ENCODE assay signal across 8 cellular contexts in the genomic region with DNA sequence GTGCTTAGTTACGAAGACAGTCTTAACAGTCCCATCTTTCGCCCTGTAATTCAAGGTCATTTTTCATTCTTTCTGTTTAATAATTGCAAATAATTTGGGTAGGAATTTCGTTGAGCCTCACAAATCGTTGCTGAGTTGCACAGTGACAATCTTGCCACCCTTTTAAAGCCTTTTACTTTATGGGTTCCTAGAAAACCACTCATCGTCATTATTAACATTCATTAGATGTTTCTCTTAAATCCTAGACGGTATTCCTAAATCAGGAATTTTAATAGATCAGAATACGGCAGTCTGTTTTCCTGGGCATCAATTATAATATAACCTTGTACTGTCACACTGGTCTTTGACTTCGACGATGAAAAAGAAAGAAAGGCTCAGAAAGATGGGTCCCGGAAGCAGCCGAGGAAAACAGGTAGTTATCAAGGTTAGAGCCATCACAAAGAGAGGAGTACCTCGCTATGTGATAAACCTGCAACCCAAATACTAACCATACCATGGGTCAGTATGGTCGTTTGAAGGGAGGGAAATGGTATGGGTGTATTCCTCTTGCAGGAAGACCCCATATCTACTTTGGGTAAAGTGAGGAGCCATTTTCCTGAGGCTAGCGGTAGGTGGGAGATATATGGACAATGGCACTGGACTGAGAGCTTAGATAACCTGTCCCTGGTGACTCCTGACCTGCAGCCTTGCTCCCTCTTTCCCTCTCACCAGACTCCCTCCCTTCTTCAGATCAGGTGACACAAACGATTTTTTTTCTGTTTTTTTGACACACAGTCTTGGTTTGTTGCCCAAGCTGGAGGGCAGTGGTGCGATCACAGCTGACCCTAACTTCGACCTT. TPM values are rescaled to one million over a fixed set of nuclear protein-coding genes. Genes with fewer than 3 reads are reported as not detected.
DNase-seq lines count a peak whose midpoint lies in the region; ATAC-seq lines count a peak whose summit lies in the region.

No MANE protein-coding gene starts in this region.

- no peaks in the 10 kb centered on the region for H3K27me3 Mint-ChIP-seq in natural killer cell treated with Interleukin-12 subunit alpha and Interleukin-12 subunit beta and Interleukin-15 and Interleukin-18, amount 100 ng/mL, for 72 hours

- H3K4me3 ChIP-seq in duodenal mucosa (ENCODE audit: low read depth in 1 of 2, low read length in 2 of 2): peak overlapping the region; percentile 96 to 99

- peak overlapping the region; percentile 99 to 100 for H3K9ac ChIP-seq in duodenal mucosa (ENCODE audit: low read depth in 1 of 2, low read length in 2 of 2)

- H3K4me1 Mint-ChIP-seq in natural killer cell treated with Interleukin-12 subunit alpha and Interleukin-12 subunit beta and Interleukin-15 and Interleukin-18, amount 100 ng/mL, for 72 hours (ENCODE audit: low read depth in 2 of 2): peaks cover 36 to 49% of the 10 kb centered on the region in 2 donors

- peaks cover 0 to 3% of the 10 kb centered on the region in 2 donors for H3K9me3 ChIP-seq in duodenal mucosa (ENCODE audit: control insufficient read depth in 1 of 2, low read length in 2 of 2)

- H3K9me3 Mint-ChIP-seq in natural killer cell treated with Interleukin-12 subunit alpha and Interleukin-12 subunit beta and Interleukin-15 and Interleukin-18, amount 100 ng/mL, for 72 hours: no peaks in the 10 kb centered on the region

- H3K27me3 ChIP-seq in duodenal mucosa (ENCODE audit: control insufficient read depth in 1 of 2, insufficient read depth in 2 of 2, low read length in 2 of 2): no peaks in the 10 kb centered on the region

- peaks cover 10% of the 10 kb centered on the region for H3K36me3 Mint-ChIP-seq in natural killer cell treated with Interleukin-12 subunit alpha and Interleukin-12 subunit beta and Interleukin-15 and Interleukin-18, amount 100 ng/mL, for 72 hours

- peak overlapping the region; percentile 87 for H3K27ac ChIP-seq in duodenal mucosa (ENCODE audit: low read depth, low read length)

- H3K36me3 ChIP-seq in duodenal mucosa (ENCODE audit: control insufficient read depth in 1 of 2, insufficient read depth in 2 of 2, low read length in 2 of 2): no peaks in the 10 kb centered on the region

- peaks cover 29 to 31% of the 10 kb centered on the region in 2 donors for H3K4me1 ChIP-seq in duodenal mucosa (ENCODE audit: control insufficient read depth in 1 of 2, insufficient read depth in 2 of 2, low read length in 2 of 2)

- peak overlapping the region; percentile 95 to 100 for H3K27ac Mint-ChIP-seq in natural killer cell treated with Interleukin-12 subunit alpha and Interleukin-12 subunit beta and Interleukin-15 and Interleukin-18, amount 100 ng/mL, for 72 hours

- peak; percentile 17 for DNase-seq in NCI-H510A treated with DMSO at 0.1 percent for 48 hours (lab: John Stamatoyannopoulos, UW)
- DNase-seq in NCI-H510A (lab: John Stamatoyannopoulos, UW): no peak
- peak; percentile 5 for DNase-seq in NCI-H69 (lab: John Stamatoyannopoulos, UW)
- no peak for DNase-seq in natural killer cell treated with Interleukin-12 subunit alpha and Interleukin-12 subunit beta and Interleukin-15 and Interleukin-18, amount 100 ng/mL, for 72 hours (ENCODE audit: low spot score)
- no peak for DNase-seq in sciatic nerve (ENCODE audit: low spot score)
- DNase-seq in NCI-H1092 treated with DMSO at 0.1 percent for 48 hours (lab: John Stamatoyannopoulos, UW): no peak
- no peak for DNase-seq in GOT3 (lab: John Stamatoyannopoulos, UW)

- no peak for ATAC-seq in natural killer cell treated with Interleukin-12 subunit alpha and Interleukin-12 subunit beta and Interleukin-15 and Interleukin-18, amount 100 ng/mL, for 72 hours
- no peak for ATAC-seq in sciatic nerve

- peak overlapping the region; percentile 98 for H3K4me3 Mint-ChIP-seq in natural killer cell treated with Interleukin-12 subunit alpha and Interleukin-12 subunit beta and Interleukin-15 and Interleukin-18, amount 100 ng/mL, for 72 hours

- intact Hi-C loops in sciatic nerve (cut with DNase I): no loop called here

RNA-seq across cellular contexts. Expression of a gene that starts 1.0 kb away (rescaled TPM):
- 100 to 1,000 TPM; 272 to 287 TPM for total RNA-seq in natural killer cell treated with Interleukin-12 subunit alpha and Interleukin-12 subunit beta and Interleukin-15 and Interleukin-18, amount 100 ng/mL, for 72 hours
- 330 TPM for total RNA-seq in sciatic nerve

RNA-seq across cellular contexts. Expression of a gene that starts 17.5 kb away (rescaled TPM):
- total RNA-seq in natural killer cell treated with Interleukin-12 subunit alpha and Interleukin-12 subunit beta and Interleukin-15 and Interleukin-18, amount 100 ng/mL, for 72 hours: 10 to 100 TPM; 27.8 to 40.4 TPM
- total RNA-seq in sciatic nerve: 19.1 TPM

Comparison
In these comparisons a context has a peak if more than half of its experiments do, and no peak if none do; other contexts are left out.
1. DNase-seq: peak in NCI-H510A treated with DMSO at 0.1 percent for 48 hours (single experiment) and NCI-H69 (single experiment); none in NCI-H510A (single experiment), natural killer cell treated with Interleukin-12 subunit alpha and Interleukin-12 subunit beta and Interleukin-15 and Interleukin-18, amount 100 ng/mL, for 72 hours (single experiment), sciatic nerve (single experiment), NCI-H1092 treated with DMSO at 0.1 percent for 48 hours (single experiment) and GOT3 (single experiment).